Comparison of ENCODE assay signal across 22 cellular contexts in genomic region chr9:79477241-79477830, GRCh38.
"Had no signal": no experiment of that assay in that cellular context is flagged by ENCODE, and none has a peak within 500 bp of the region (broad histone marks: within the 10 kb centered on the region; RNA-seq: fewer than 3 reads in every experiment).

No MANE protein-coding gene starts in this region.

- H3K4me3 Mint-ChIP-seq: activated CD4-positive, alpha-beta memory T cell treated with anti-CD3 and anti-CD28 coated beads for 36 hours; activated naive CD8-positive, alpha-beta T cell treated with anti-CD3 and anti-CD28 coated beads, Interleukin-2, amount 10 ng/mL, durations not matched to agents 7 days and 5 days; natural killer cell treated with Interleukin-12 subunit alpha and Interleukin-12 subunit beta and Interleukin-15 and Interleukin-18, amount 100 ng/mL, for 72 hours; stimulated activated memory B cell treated with anti-CD40 and anti-IgM and Interleukin-4, amounts not matched to agents 10 μg/mL and 1 μg/mL and 100 μg/mL, for 72 hours; T-cell; WTC11 had no signal

- H3K36me3 ChIP-seq: breast epithelium, esophagus muscularis mucosa, neutrophil, sigmoid colon, spleen, tibial nerve had no signal

- H3K36me3 Mint-ChIP-seq: activated naive CD8-positive, alpha-beta T cell treated with anti-CD3 and anti-CD28 coated beads, Interleukin-2, amount 10 ng/mL, durations not matched to agents 7 days and 5 days; natural killer cell treated with Interleukin-12 subunit alpha and Interleukin-12 subunit beta and Interleukin-15 and Interleukin-18, amount 100 ng/mL, for 72 hours; stimulated activated memory B cell treated with anti-CD40 and anti-IgM and Interleukin-4, amounts not matched to agents 10 μg/mL and 1 μg/mL and 100 μg/mL, for 72 hours; T-cell had no signal

- H3K27ac ChIP-seq: breast epithelium, esophagus muscularis mucosa, hepatocyte, neutrophil, sigmoid colon, spleen, tibial nerve had no signal

- H3K79me2 ChIP-seq: hepatocyte had no signal

- H3K4me1 ChIP-seq: breast epithelium, esophagus muscularis mucosa, sigmoid colon, spleen had no signal

- DNase-seq: activated CD4-positive, alpha-beta memory T cell treated with anti-CD3 and anti-CD28 coated beads for 36 hours; activated CD4-positive, alpha-beta T cell treated with anti-CD3 and anti-CD28 coated beads for 4 hours; activated naive CD4-positive, alpha-beta T cell; activated naive CD8-positive, alpha-beta T cell treated with anti-CD3 and anti-CD28 coated beads, Interleukin-2, amount 10 ng/mL, durations not matched to agents 7 days and 5 days; activated T-cell treated with anti-CD3 and anti-CD28 coated beads for 4 hours; anterior cingulate cortex; effector CD4-positive, alpha-beta T cell; islet precursor cell; sigmoid colon; spleen; stimulated activated CD4-positive, alpha-beta T cell treated with anti-CD3 and anti-CD28 coated beads, Interleukin-4, amount 100 ng/mL, for 4 hours; T-cell had no signal

- H2AFZ ChIP-seq: hepatocyte had no signal

- H3K9me3 Mint-ChIP-seq: activated CD4-positive, alpha-beta memory T cell treated with anti-CD3 and anti-CD28 coated beads for 36 hours; activated naive CD8-positive, alpha-beta T cell treated with anti-CD3 and anti-CD28 coated beads, Interleukin-2, amount 10 ng/mL, durations not matched to agents 7 days and 5 days; T-cell had no signal

- H3K4me3 ChIP-seq: breast epithelium, esophagus muscularis mucosa, hepatocyte, lung, sigmoid colon, spleen, tibial nerve had no signal

- H3K27me3 Mint-ChIP-seq: activated CD4-positive, alpha-beta memory T cell treated with anti-CD3 and anti-CD28 coated beads for 36 hours; activated naive CD8-positive, alpha-beta T cell treated with anti-CD3 and anti-CD28 coated beads, Interleukin-2, amount 10 ng/mL, durations not matched to agents 7 days and 5 days; natural killer cell treated with Interleukin-12 subunit alpha and Interleukin-12 subunit beta and Interleukin-15 and Interleukin-18, amount 100 ng/mL, for 72 hours; stimulated activated memory B cell treated with anti-CD40 and anti-IgM and Interleukin-4, amounts not matched to agents 10 μg/mL and 1 μg/mL and 100 μg/mL, for 72 hours; T-cell had no signal

- H3K27ac Mint-ChIP-seq: activated CD4-positive, alpha-beta memory T cell treated with anti-CD3 and anti-CD28 coated beads for 36 hours; activated naive CD8-positive, alpha-beta T cell treated with anti-CD3 and anti-CD28 coated beads, Interleukin-2, amount 10 ng/mL, durations not matched to agents 7 days and 5 days; natural killer cell treated with Interleukin-12 subunit alpha and Interleukin-12 subunit beta and Interleukin-15 and Interleukin-18, amount 100 ng/mL, for 72 hours; stimulated activated memory B cell treated with anti-CD40 and anti-IgM and Interleukin-4, amounts not matched to agents 10 μg/mL and 1 μg/mL and 100 μg/mL, for 72 hours; T-cell; WTC11 had no signal

- H3K27me3 ChIP-seq: breast epithelium, esophagus muscularis mucosa, hepatocyte, neutrophil, sigmoid colon, spleen, tibial nerve had no signal

- H3K9me3 ChIP-seq: breast epithelium, esophagus muscularis mucosa, neutrophil, sigmoid colon, spleen, tibial nerve had no signal

- H3K4me2 ChIP-seq: hepatocyte had no signal

- ATAC-seq: left lobe of liver; natural killer cell treated with Interleukin-12 subunit alpha and Interleukin-12 subunit beta and Interleukin-15 and Interleukin-18, amount 100 ng/mL, for 72 hours; T-cell; WTC11 had no signal
